Comparison of ENCODE assay signal across 8 cellular contexts in genomic region chr4:110621839-110622751, GRCh38. TPM values are rescaled to one million over a fixed set of nuclear protein-coding genes. Genes with fewer than 3 reads are reported as not detected.
DNase-seq lines count a peak whose midpoint lies in the region; ATAC-seq and TF ChIP-seq lines count a peak whose summit lies in the region.

No MANE protein-coding gene starts in this region.

- peaks cover 17% of the 10 kb centered on the region for H3K4me1 ChIP-seq in psoas muscle

- TF ChIP-seq CTCF in GM13977 (IDR thresholded peaks at IDR 0.05; ENCODE audit: extremely low read depth, insufficient read depth, missing control alignments): no peak
- no peak for TF ChIP-seq CTCF in fibroblast of mammary gland (conservative IDR thresholded peaks at IDR 0.05; ENCODE audit: control insufficient read depth, insufficient read depth, low read depth, low read length)
- TF ChIP-seq CTCF in psoas muscle (IDR thresholded peaks at IDR 0.05): no peak

- peaks cover 29% of the 10 kb centered on the region; the same call in 1 of the 2 replicates for H3K36me3 ChIP-seq in SK-N-MC (ENCODE audit: insufficient read depth, low read length)
- no peaks in the 10 kb centered on the region for H3K36me3 ChIP-seq in psoas muscle (ENCODE audit: insufficient read depth in 1 of 2, low read depth in 1 of 2)

- ATAC-seq in psoas muscle: peak; percentile 1 to 14 (median 6)
- ATAC-seq in GM21528 (IDR thresholded peaks at IDR 0.05; ENCODE audit: low FRiP score, unreplicated experiment): no peak

- H3K9ac ChIP-seq in SK-N-MC (ENCODE audit: insufficient read length): peak overlapping the region; percentile 66

- 1 to 2% (median 1%) methylated on average over 68 to 73 of the region's 73 CpGs for WGBS in psoas muscle, 3 donors

- in situ Hi-C loops in GM13977 (cut with MboI; ENCODE audit: low pct_unique_long_range_greater_than_20kb, low sequenced_read_pairs, unreplicated experiment): no loop called here

- DNase-seq in GM13977 (ENCODE audit: low spot score): peak; percentile 36
- no peak for DNase-seq in SK-N-MC (ENCODE audit: low read depth, low spot score)
- DNase-seq in fibroblast of mammary gland (ENCODE audit: low read depth): peak; percentile 18
- DNase-seq in psoas muscle: no peak
- no peak for DNase-seq in globus pallidus (ENCODE audit: low spot score)
- no peak for DNase-seq in activated CD4-positive, alpha-beta T cell treated with anti-CD3 and anti-CD28 coated beads for 48 hours
- no peak for DNase-seq in midbrain (lab: John Stamatoyannopoulos, UW)

- H3K4me3 ChIP-seq in SK-N-MC: peak overlapping the region; percentile 97
- peak overlapping the region; percentile 68 for H3K4me3 ChIP-seq in fibroblast of mammary gland (ENCODE audit: control insufficient read depth, low read depth, low read length)
- H3K4me3 ChIP-seq in psoas muscle: peak overlapping the region; percentile 75

- H3K9me3 ChIP-seq in SK-N-MC (ENCODE audit: low read depth, low read length): no peaks in the 10 kb centered on the region
- H3K9me3 ChIP-seq in psoas muscle: no peaks in the 10 kb centered on the region

- H3K27me3 ChIP-seq in psoas muscle (ENCODE audit: insufficient read depth in 3 of 3, low read length in 2 of 3): peaks cover 0 to 16% (median 0%) of the 10 kb centered on the region in 3 donors

- H3K27ac ChIP-seq in SK-N-MC: no peak overlapping the region
- peak overlapping the region; percentile 99 for H3K27ac ChIP-seq in psoas muscle

- intact Hi-C loops in psoas muscle (cut with DNase I): loop anchor here (2.0 to 5.0 kb wide), 3 partner anchors 13 to 230 kb away; no protein-coding TSS in a partner anchor

RNA-seq across cellular contexts. Expression of gene PITX2, which starts 0.8 kb away (rescaled TPM):
- total RNA-seq in psoas muscle: 10 to 100 TPM; 15.7 to 57.9 (median 43.6) TPM
- polyA plus RNA-seq in psoas muscle: 10 to 100 TPM; 12.4 to 66.3 (median 54.2) TPM

Comparison
In these comparisons a context has a peak if more than half of its experiments do, and no peak if none do; other contexts are left out.
1. DNase-seq: peak in GM13977 (single experiment) and fibroblast of mammary gland (single experiment); none in SK-N-MC (single experiment), psoas muscle (0 of 2), globus pallidus (single experiment), activated CD4-positive, alpha-beta T cell treated with anti-CD3 and anti-CD28 coated beads for 48 hours (single experiment) and midbrain (single experiment).
2. Peak in every context shown above with its lines, with median percentiles within 50 percentile points of each other: H3K4me3 ChIP-seq.